ENCODE assay signal across 1 cellular context in the genomic region with DNA sequence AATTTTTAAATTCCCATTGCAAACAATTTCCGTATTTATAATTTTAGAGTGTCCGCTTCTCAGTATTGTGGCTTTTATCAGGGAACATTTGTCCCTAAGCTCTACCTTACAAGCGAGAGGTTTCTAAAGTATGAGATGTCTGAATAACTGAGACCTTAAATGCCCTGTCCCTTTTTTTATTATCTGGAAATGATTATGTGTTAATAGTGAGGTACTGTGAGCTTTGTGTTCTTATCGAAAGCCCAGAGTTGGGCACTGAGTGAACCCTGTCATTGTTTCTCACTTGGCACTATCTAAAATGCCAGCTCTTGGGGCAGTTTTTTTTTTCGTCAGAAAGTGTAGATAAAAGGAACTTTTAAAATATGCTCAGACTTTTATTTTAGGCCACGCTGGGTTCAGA.
TF ChIP-seq lines count a peak whose summit lies in the region.

No MANE protein-coding gene starts in this region.

TF ChIP-seq in HepG2, 621 proteins besides CTCF, POLR2A, EP300 and RAD21:
- TF ChIP-seq, protein P1, sequence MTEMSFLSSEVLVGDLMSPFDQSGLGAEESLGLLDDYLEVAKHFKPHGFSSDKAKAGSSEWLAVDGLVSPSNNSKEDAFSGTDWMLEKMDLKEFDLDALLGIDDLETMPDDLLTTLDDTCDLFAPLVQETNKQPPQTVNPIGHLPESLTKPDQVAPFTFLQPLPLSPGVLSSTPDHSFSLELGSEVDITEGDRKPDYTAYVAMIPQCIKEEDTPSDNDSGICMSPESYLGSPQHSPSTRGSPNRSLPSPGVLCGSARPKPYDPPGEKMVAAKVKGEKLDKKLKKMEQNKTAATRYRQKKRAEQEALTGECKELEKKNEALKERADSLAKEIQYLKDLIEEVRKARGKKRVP (CRISPR knock-in tag; IDR thresholded peaks at IDR 0.05) = no peak
- TF ChIP-seq GTF2F1 (IDR thresholded peaks at IDR 0.05; ENCODE audit: low read length) (no peak), ZBTB7B (CRISPR knock-in tag; IDR thresholded peaks at IDR 0.05) (no peak), PPARG (CRISPR knock-in tag; conservative IDR thresholded peaks at IDR 0.05) (no peak), BHLHE40 (IDR thresholded peaks at IDR 0.05; ENCODE audit: low read length) (no peak)
- TF ChIP-seq, protein P2, sequence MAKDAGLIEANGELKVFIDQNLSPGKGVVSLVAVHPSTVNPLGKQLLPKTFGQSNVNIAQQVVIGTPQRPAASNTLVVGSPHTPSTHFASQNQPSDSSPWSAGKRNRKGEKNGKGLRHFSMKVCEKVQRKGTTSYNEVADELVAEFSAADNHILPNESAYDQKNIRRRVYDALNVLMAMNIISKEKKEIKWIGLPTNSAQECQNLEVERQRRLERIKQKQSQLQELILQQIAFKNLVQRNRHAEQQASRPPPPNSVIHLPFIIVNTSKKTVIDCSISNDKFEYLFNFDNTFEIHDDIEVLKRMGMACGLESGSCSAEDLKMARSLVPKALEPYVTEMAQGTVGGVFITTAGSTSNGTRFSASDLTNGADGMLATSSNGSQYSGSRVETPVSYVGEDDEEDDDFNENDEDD (CRISPR knock-in tag; IDR thresholded peaks at IDR 0.05; ENCODE audit: borderline replicate concordance) = no peak
- TF ChIP-seq, protein P3, sequence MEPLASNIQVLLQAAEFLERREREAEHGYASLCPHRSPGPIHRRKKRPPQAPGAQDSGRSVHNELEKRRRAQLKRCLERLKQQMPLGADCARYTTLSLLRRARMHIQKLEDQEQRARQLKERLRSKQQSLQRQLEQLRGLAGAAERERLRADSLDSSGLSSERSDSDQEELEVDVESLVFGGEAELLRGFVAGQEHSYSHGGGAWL (CRISPR knock-in tag; IDR thresholded peaks at IDR 0.05) = no peak
